23 cellular contexts compared by ENCODE assay signal in genomic region chr11:125955856-125956255, GRCh38. TPM values are rescaled to one million over a fixed set of nuclear protein-coding genes. Genes with fewer than 3 reads are reported as not detected.
"Had no signal": no experiment of that assay in that cellular context is flagged by ENCODE, and none has a peak within 500 bp of the region (broad histone marks: within the 10 kb centered on the region; RNA-seq: fewer than 3 reads in every experiment).

No MANE protein-coding gene starts in this region.

- H3K36me3 ChIP-seq: neutrophil had no signal

- ATAC-seq: activated CD8-positive, alpha-beta T cell treated with anti-CD3 and anti-CD28 coated beads, Interleukin-2, amount 10 ng/mL, durations not matched to agents 7 days and 5 days; naive thymus-derived CD4-positive, alpha-beta T cell; stimulated activated naive B cell treated with anti-CD40 and anti-IgM and Interleukin-4, amounts not matched to agents 10 μg/mL and 1 μg/mL and 100 μg/mL, for 72 hours had no signal

- H3K27me3 ChIP-seq: gastroesophageal sphincter had no signal

- H3K4me3 ChIP-seq: gastroesophageal sphincter, mucosa of descending colon had no signal

- H3K9me3 ChIP-seq: gastroesophageal sphincter, mucosa of descending colon, neutrophil had no signal

- DNase-seq: activated CD4-positive, alpha-beta T cell treated with anti-CD3 and anti-CD28 coated beads, Interleukin-2, amount 10 ng/mL, durations not matched to agents 24 days and 14 days; activated CD4-positive, CD25-positive, alpha-beta regulatory T cell; activated CD8-positive, alpha-beta memory T cell treated with anti-CD3 and anti-CD28 coated beads, Interleukin-2, amount 50 U/mL, for 4 hours; activated CD8-positive, alpha-beta T cell treated with anti-CD3 and anti-CD28 coated beads, Interleukin-2, amount 10 ng/mL, durations not matched to agents 7 days and 5 days; activated gamma-delta T cell; activated T-cell treated with anti-CD3 and anti-CD28 coated beads, Interleukin-2, amount 50 U/mL, for 48 hours; amniotic stem cell; endodermal cell; erythroblast; mucosa of descending colon; naive thymus-derived CD4-positive, alpha-beta T cell; stimulated activated CD4-positive, alpha-beta T cell treated with anti-CD3 and anti-CD28 coated beads, Interleukin-4, amount 100 ng/mL, for 1 hour; stimulated activated naive B cell treated with anti-CD40 and anti-IgM and Interleukin-4, amounts not matched to agents 10 μg/mL and 1 μg/mL and 100 μg/mL, for 72 hours; SW 1271; trophoblast cell had no signal

- H3K27ac ChIP-seq: neutrophil had no signal

RNA-seq across cellular contexts. Expression of gene VSIG10L2, which starts 10.0 kb away (rescaled TPM):
- total RNA-seq: activated CD4-positive, alpha-beta T cell treated with anti-CD3 and anti-CD28 coated beads, Interleukin-2, amount 10 ng/mL, durations not matched to agents 24 days and 14 days; activated CD8-positive, alpha-beta T cell treated with anti-CD3 and anti-CD28 coated beads, Interleukin-2, amount 10 ng/mL, durations not matched to agents 7 days and 5 days; chondrocyte; dermis microvascular lymphatic vessel endothelial cell; endodermal cell; gastroesophageal sphincter; naive thymus-derived CD4-positive, alpha-beta T cell; renal cortical epithelial cell; skeletal muscle tissue; subcutaneous adipose tissue; T-helper 2 cell treated with Interferon-gamma antibody and Interleukin-4, amounts not matched to agents 100 ng/mL and 5 ng/mL, for 36 hours had no signal
- polyA plus RNA-seq: naive thymus-derived CD4-positive, alpha-beta T cell had no signal

RNA-seq across cellular contexts. Expression of gene DDX25, which starts 51.5 kb away (rescaled TPM):
- total RNA-seq: activated CD4-positive, alpha-beta T cell treated with anti-CD3 and anti-CD28 coated beads, Interleukin-2, amount 10 ng/mL, durations not matched to agents 24 days and 14 days; activated CD8-positive, alpha-beta T cell treated with anti-CD3 and anti-CD28 coated beads, Interleukin-2, amount 10 ng/mL, durations not matched to agents 7 days and 5 days; chondrocyte; dermis microvascular lymphatic vessel endothelial cell; subcutaneous adipose tissue; T-helper 2 cell treated with Interferon-gamma antibody and Interleukin-4, amounts not matched to agents 100 ng/mL and 5 ng/mL, for 36 hours had no signal
